In the genomic region with DNA sequence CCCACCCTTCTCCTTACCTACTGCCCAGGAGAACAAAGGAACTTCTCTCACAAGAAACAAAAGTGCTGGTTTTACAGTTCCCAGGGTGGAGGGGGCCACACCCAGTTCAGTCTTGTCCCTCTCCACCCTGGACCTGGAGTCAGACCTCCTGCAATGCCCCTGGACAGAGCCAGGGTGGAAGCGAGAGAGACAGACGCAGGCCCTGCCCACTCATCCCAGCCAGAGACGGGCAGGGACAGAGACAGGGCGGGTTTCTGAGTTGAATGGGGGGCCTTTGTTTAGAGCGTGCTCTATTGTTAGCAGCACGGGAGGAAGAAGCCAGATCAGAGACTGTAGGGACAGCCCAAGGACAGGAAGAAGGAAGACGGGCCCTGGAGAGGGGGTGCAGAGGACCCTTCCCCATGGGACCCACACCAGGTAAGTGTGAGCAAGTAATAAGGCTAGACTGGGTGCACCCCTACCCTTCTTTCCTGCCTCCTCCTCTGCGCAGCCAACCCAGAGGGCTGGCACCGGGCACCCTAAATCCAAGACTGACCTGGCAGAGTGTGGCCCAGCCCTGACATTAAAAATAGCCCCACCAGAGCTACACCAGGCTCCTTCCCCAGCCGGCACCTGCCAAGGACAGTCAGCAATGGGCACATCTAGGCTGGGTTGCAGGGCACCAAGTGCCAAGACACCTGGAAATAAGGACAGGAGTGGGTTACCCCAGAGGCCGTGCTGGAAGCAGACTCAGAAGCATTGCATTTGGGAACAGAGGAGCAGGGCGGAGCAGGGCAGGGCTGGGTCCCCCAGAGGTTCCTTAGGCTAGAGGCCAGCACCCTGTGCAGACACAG, we compare ENCODE assay signal across 12 cellular contexts. TPM values are rescaled to one million over a fixed set of nuclear protein-coding genes. Genes with fewer than 3 reads are reported as not detected.
DNase-seq lines count a peak whose midpoint lies in the region; ATAC-seq and TF ChIP-seq lines count a peak whose summit lies in the region.
"Had no signal": no experiment of that assay in that cellular context is flagged by ENCODE, and none has a peak within 500 bp of the region (broad histone marks: within the 10 kb centered on the region; RNA-seq: fewer than 3 reads in every experiment).

No MANE protein-coding gene starts in this region.

- TF ChIP-seq CTCF in osteoblast (IDR thresholded peaks at IDR 0.05; ENCODE audit: extremely low read depth, low read depth, low read length), result no peak

- H3K4me3 ChIP-seq in BLaER1 (0 out of 2 replicates have a peak overlapping the region, but pooled peaks have one; percentile 1), osteoblast (ENCODE audit: insufficient read depth, low read length) (no peak overlapping the region)

- H3K4me1 ChIP-seq in BLaER1, result peaks cover 93% of the 10 kb centered on the region
- peaks cover 14% of the 10 kb centered on the region for H3K4me1 ChIP-seq in osteoblast (ENCODE audit: insufficient read depth, low read length)

- H3K4me2 ChIP-seq in BLaER1 (peak overlapping the region; percentile 99), osteoblast (ENCODE audit: insufficient read depth, low read length) (no peak overlapping the region)

- no peak overlapping the region for H3K4me3 Mint-ChIP-seq in T-cell
- H3K4me3 Mint-ChIP-seq: activated B cell treated with CpG ODN at 0.5 μM for 24 hours, CD14-positive monocyte had no signal

- peak; percentile 50 for ATAC-seq in left ventricle myocardium superior
- ATAC-seq in T-cell (replicated peaks in 1 of 4), result no peak
- ATAC-seq in GM21381 (IDR thresholded peaks at IDR 0.05; ENCODE audit: unreplicated experiment), result no peak

- H3K9ac ChIP-seq in BLaER1, result peak overlapping the region; percentile 53; the same call in 1 of the 2 replicates

- H3K36me3 ChIP-seq in BLaER1, result peaks cover 68% of the 10 kb centered on the region
- H3K36me3 ChIP-seq in osteoblast (ENCODE audit: insufficient read depth, low read length), result no peaks in the 10 kb centered on the region

- H4K20me1 ChIP-seq in BLaER1 (peaks cover 100% of the 10 kb centered on the region), osteoblast (ENCODE audit: insufficient read depth, low read length) (peaks cover 6% of the 10 kb centered on the region)

- H3K27me3 ChIP-seq in BLaER1, result no peaks in the 10 kb centered on the region
- H3K27me3 ChIP-seq in osteoblast (ENCODE audit: insufficient read depth, low read length), result no peaks in the 10 kb centered on the region

- POLR2A ChIA-PET in T-cell (lab: Charles Lee), result no interaction called here

- peaks cover 3 to 5% (median 4%) of the 10 kb centered on the region in 3 donors for H3K4me1 Mint-ChIP-seq in T-cell

- H3K9me3 ChIP-seq in BLaER1, result no peaks in the 10 kb centered on the region
- H3K9me3 ChIP-seq in osteoblast (ENCODE audit: low read depth, low read length), result no peaks in the 10 kb centered on the region

- H3K9me3 Mint-ChIP-seq in T-cell, result no peaks in the 10 kb centered on the region
- H3K9me3 Mint-ChIP-seq: activated B cell treated with CpG ODN at 0.5 μM for 24 hours had no signal

- CTCF ChIA-PET in T-cell (lab: Charles Lee), result no interaction called here

- peak overlapping the region; percentile 72 for H3K27ac ChIP-seq in BLaER1
- peak overlapping the region; percentile 75 for H3K27ac ChIP-seq in angular gyrus (ENCODE audit: low read depth, low read length)
- H3K27ac ChIP-seq in osteoblast (ENCODE audit: low read depth, low read length), result no peak overlapping the region

- intact Hi-C loops in left ventricle myocardium superior (cut with micrococcal nuclease), result no loop called here

- H3K27me3 Mint-ChIP-seq in T-cell, result peaks cover 0 to 14% of the 10 kb centered on the region in 2 donors
- H3K27me3 Mint-ChIP-seq: activated B cell treated with CpG ODN at 0.5 μM for 24 hours had no signal

- peak; percentile 66 for DNase-seq in left ventricle myocardium superior
- DNase-seq in osteoblast (ENCODE audit: insufficient read length, low spot score, missing footprints), result peak; percentile 61
- DNase-seq in stimulated activated CD4-positive, alpha-beta T cell treated with anti-CD3 and anti-CD28 coated beads, Interleukin-15, amount 100 ng/mL, for 24 hours, result no peak
- no peak for DNase-seq in T-cell
- DNase-seq in NCI-H1105 (lab: John Stamatoyannopoulos, UW), result no peak
- DNase-seq: activated B cell treated with CpG ODN at 0.5 μM for 24 hours, kidney glomerular epithelial cell, NCI-H526 treated with DMSO at 0.1 percent for 48 hours had no signal

- H3K27ac Mint-ChIP-seq in T-cell, result no peak overlapping the region
- H3K27ac Mint-ChIP-seq: activated B cell treated with CpG ODN at 0.5 μM for 24 hours had no signal

- no peaks in the 10 kb centered on the region for H3K79me2 ChIP-seq in osteoblast (ENCODE audit: insufficient read depth, low read length)

- H3K36me3 Mint-ChIP-seq in T-cell, result no peaks in the 10 kb centered on the region

- H2AFZ ChIP-seq in osteoblast (ENCODE audit: low read length), result no peak overlapping the region

RNA-seq across cellular contexts. Expression of a gene that starts 10.9 kb away (rescaled TPM):
- total RNA-seq in left ventricle myocardium superior (217 TPM), osteoblast (18.0 and 24.2 TPM in 2 replicates), T-cell (1 to 10 TPM; 1.1 to 4.8 (median 3.4) TPM)

RNA-seq across cellular contexts. Expression of a gene that starts 36.1 kb away (rescaled TPM):
- total RNA-seq in left ventricle myocardium superior (7.0 TPM), osteoblast (59.7 and 66.6 TPM in 2 replicates), T-cell (10 to 100 TPM in 1 of 5 donors, 1 to 10 TPM in 4; 2.9 to 11.0 (median 7.7) TPM)

RNA-seq across cellular contexts. Expression of a gene that starts 37.2 kb away (rescaled TPM):
- total RNA-seq in left ventricle myocardium superior (10.2 TPM), osteoblast (387 and 396 TPM in 2 replicates), T-cell (1 to 10 TPM in 2 of 5 donors, under 1 TPM in 2, not detected in 1; 0.49 to 1.3 (median 1.1) TPM)

RNA-seq across cellular contexts. Expression of a gene that starts 41.2 kb away (rescaled TPM):
- total RNA-seq in left ventricle myocardium superior (not detected), osteoblast (under 0.01 TPM in 1 of 2 replicates, not detected in the other), T-cell (under 1 TPM in 3 of 5 donors, not detected in 2; 0.49 to 0.63 (median 0.53) TPM)

Comparison
In these comparisons a context has a peak if more than half of its experiments do, and no peak if none do; other contexts are left out.
1. DNase-seq: peak in left ventricle myocardium superior (single experiment) and osteoblast (single experiment); none in stimulated activated CD4-positive, alpha-beta T cell treated with anti-CD3 and anti-CD28 coated beads, Interleukin-15, amount 100 ng/mL, for 24 hours (single experiment), T-cell (0 of 34) and NCI-H1105 (single experiment).
2. RNA of a gene that starts 37.2 kb away (total RNA-seq): 387 to 396 TPM in osteoblast; 10.2 TPM in left ventricle myocardium superior (single experiment) and 0.49 to 1.3 TPM in T-cell; every median in the first group is over 10 times any median in the second.